ENCODE assay signal across 1 cellular context in the genomic region with DNA sequence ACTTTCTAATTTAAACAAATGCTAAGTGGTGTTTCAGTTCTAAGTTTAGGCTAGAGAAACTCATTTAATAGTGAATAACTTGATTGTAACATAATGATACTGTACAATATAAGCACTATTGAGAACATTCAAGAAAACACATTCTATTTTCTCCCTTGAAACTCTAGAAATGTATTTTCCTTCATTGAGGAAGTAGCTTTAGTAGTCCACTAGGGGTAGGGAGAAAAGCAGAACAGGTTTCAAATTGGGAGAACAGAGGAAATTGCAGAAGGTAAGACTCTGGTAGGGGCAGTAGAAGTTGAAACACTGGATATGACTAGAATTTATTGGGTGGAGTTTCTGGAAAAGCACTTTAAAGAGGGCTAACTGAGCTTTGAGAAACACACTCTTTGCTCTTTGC.
TF ChIP-seq lines count a peak whose summit lies in the region.

No MANE protein-coding gene starts in this region.

TF ChIP-seq in GM23338, 12 proteins besides CTCF, POLR2A, EP300 and RAD21 (continued from another document):
- TF ChIP-seq ZNF331 (CRISPR knock-in tag; IDR thresholded peaks at IDR 0.05; ENCODE audit: low read depth) (no peak), JUNB (IDR thresholded peaks at IDR 0.05; ENCODE audit: unreplicated experiment) (no peak), EZH2phosphoT487 (IDR thresholded peaks at IDR 0.05; ENCODE audit: unreplicated experiment) (no peak), EZH2 (IDR thresholded peaks at IDR 0.05; ENCODE audit: low read depth, unreplicated experiment) (no peak), ETS1 (IDR thresholded peaks at IDR 0.05) (no peak), POLR2AphosphoS5 (IDR thresholded peaks at IDR 0.05; ENCODE audit: low read depth) (no peak)
